18 cellular contexts compared by ENCODE assay signal in genomic region chr1:3892748-3893147, GRCh38. TPM values are rescaled to one million over a fixed set of nuclear protein-coding genes. Genes with fewer than 3 reads are reported as not detected.
DNase-seq lines count a peak whose midpoint lies in the region; ATAC-seq and TF ChIP-seq lines count a peak whose summit lies in the region.
"Had no signal": no experiment of that assay in that cellular context is flagged by ENCODE, and none has a peak within 500 bp of the region (broad histone marks: within the 10 kb centered on the region; RNA-seq: fewer than 3 reads in every experiment).

No MANE protein-coding gene starts in this region.

- H3K27me3 ChIP-seq in aorta (ENCODE audit: control insufficient read depth in 1 of 2, insufficient read depth in 2 of 2, low read length in 1 of 2), result no peaks in the 10 kb centered on the region
- no peaks in the 10 kb centered on the region for H3K27me3 ChIP-seq in SK-N-SH (ENCODE audit: insufficient read depth)
- H3K27me3 ChIP-seq: right lobe of liver had no signal

- intact Hi-C loops in natural killer cell (cut with micrococcal nuclease), result no loop called here
- intact Hi-C loops in aorta (cut with DNase I), result no loop called here

- WGBS in aorta, 2 donors, result 17 to 21% methylated on average over 14 of the region's 14 CpGs
- 90% methylated on average over 9 of the region's 14 CpGs for WGBS in SK-N-SH (ENCODE audit: low lambda C conversion rate)

- no peaks in the 10 kb centered on the region for H3F3A ChIP-seq in SK-N-SH (replicated peaks; ENCODE audit: insufficient read depth)

- H3K4me3 ChIP-seq in aorta (ENCODE audit: low read length in 2 of 2) (no peak overlapping the region), SK-N-SH (ENCODE audit: low read depth in 2 of 2, low read length in 1 of 2) (no peak overlapping the region)
- H3K4me3 ChIP-seq: right lobe of liver had no signal

- no peak overlapping the region for H2AFZ ChIP-seq in SK-N-SH (ENCODE audit: low read depth)

- TF ChIP-seq CTCF in natural killer cell (IDR thresholded peaks at IDR 0.05), result no peak
- no peak for TF ChIP-seq CTCF in SK-N-SH (IDR thresholded peaks at IDR 0.05)

- no peak overlapping the region for H3K4me2 ChIP-seq in SK-N-SH

- H3K27me3 Mint-ChIP-seq in natural killer cell (ENCODE audit: low read depth in 2 of 2), result no peaks in the 10 kb centered on the region
- no peaks in the 10 kb centered on the region for H3K27me3 Mint-ChIP-seq in natural killer cell treated with Interleukin-12 subunit alpha and Interleukin-12 subunit beta and Interleukin-15 and Interleukin-18, amount 100 ng/mL, for 72 hours
- no peaks in the 10 kb centered on the region for H3K27me3 Mint-ChIP-seq in memory B cell
- H3K27me3 Mint-ChIP-seq: naive thymus-derived CD8-positive, alpha-beta T cell had no signal

- TF ChIP-seq RAD21 in SK-N-SH (IDR thresholded peaks at IDR 0.05; ENCODE audit: low read length), result no peak

- H3K9me3 Mint-ChIP-seq in natural killer cell (peaks cover 2% of the 10 kb centered on the region in 2 donors), memory B cell (peaks cover 3% of the 10 kb centered on the region)
- no peaks in the 10 kb centered on the region for H3K9me3 Mint-ChIP-seq in natural killer cell treated with Interleukin-12 subunit alpha and Interleukin-12 subunit beta and Interleukin-15 and Interleukin-18, amount 100 ng/mL, for 72 hours

- H3K9me3 ChIP-seq in aorta (ENCODE audit: control insufficient read depth, low read length), result no peaks in the 10 kb centered on the region
- H3K9me3 ChIP-seq in SK-N-SH, result no peaks in the 10 kb centered on the region
- H3K9me3 ChIP-seq: right lobe of liver had no signal

- 0 out of 2 replicates have a peak, but pooled peaks cover 9% of the 10 kb centered on the region for H4K20me1 ChIP-seq in SK-N-SH (ENCODE audit: insufficient read depth)

- ATAC-seq in natural killer cell (no peak), memory B cell (ENCODE audit: low read depth) (peak; percentile 29), aorta (ENCODE audit: low FRiP score) (no peak)
- no peak for ATAC-seq in natural killer cell treated with Interleukin-12 subunit alpha and Interleukin-12 subunit beta and Interleukin-15 and Interleukin-18, amount 100 ng/mL, for 72 hours
- ATAC-seq: left lobe of liver; naive thymus-derived CD8-positive, alpha-beta T cell; right lobe of liver had no signal

- H3K36me3 Mint-ChIP-seq in natural killer cell (no peaks in the 10 kb centered on the region), memory B cell (peaks cover 29% of the 10 kb centered on the region)
- peaks cover 14% of the 10 kb centered on the region for H3K36me3 Mint-ChIP-seq in natural killer cell treated with Interleukin-12 subunit alpha and Interleukin-12 subunit beta and Interleukin-15 and Interleukin-18, amount 100 ng/mL, for 72 hours

- H3K36me3 ChIP-seq in aorta (ENCODE audit: control insufficient read depth in 1 of 2, insufficient read depth in 2 of 2, low read length in 1 of 2) (peaks cover 2 to 4% of the 10 kb centered on the region in 2 donors), SK-N-SH (replicated peaks in 1 of 2; ENCODE audit: control insufficient read depth in 1 of 2, insufficient read depth in 2 of 2, low read length in 1 of 2) (peaks cover under 1 to 34% of the 10 kb centered on the region in 2 experiments)

- H3K4me1 ChIP-seq in aorta (ENCODE audit: control insufficient read depth in 1 of 2, insufficient read depth in 2 of 2, low read length in 2 of 2) (no peaks in the 10 kb centered on the region), SK-N-SH (ENCODE audit: control insufficient read depth in 1 of 2, insufficient read depth in 2 of 2, low read depth in 1 of 2, low read length in 1 of 2) (no peaks in the 10 kb centered on the region; a peak in 1 of 4 replicates)
- H3K4me1 ChIP-seq: right lobe of liver had no signal

- H3K9me2 ChIP-seq in SK-N-SH, result no peaks in the 10 kb centered on the region

- peaks cover 51% of the 10 kb centered on the region for H3K79me2 ChIP-seq in SK-N-SH (ENCODE audit: insufficient read depth)

- DNase-seq in natural killer cell, result no peak
- DNase-seq in natural killer cell treated with Interleukin-12 subunit alpha and Interleukin-12 subunit beta and Interleukin-15 and Interleukin-18, amount 100 ng/mL, for 72 hours (ENCODE audit: low spot score), result no peak
- peak; percentile 59 for DNase-seq in cerebellar cortex (ENCODE audit: low spot score)
- DNase-seq in memory B cell (ENCODE audit: low spot score in 2 of 2), result no peak
- DNase-seq in aorta, result peak; percentile 42 to 77
- DNase-seq in NCI-H1048 (lab: John Stamatoyannopoulos, UW), result no peak
- DNase-seq in SK-N-SH, result no peak
- DNase-seq in NCI-H1092 treated with DMSO at 0.1 percent for 48 hours (lab: John Stamatoyannopoulos, UW), result no peak
- DNase-seq: activated CD4-positive, alpha-beta T cell treated with anti-CD3 and anti-CD28 coated beads, Interleukin-2, amount 50 U/mL, for 48 hours; DMS153; GOT3; MM.1S; naive thymus-derived CD8-positive, alpha-beta T cell; NCI-H2081; right lobe of liver; SHP77; stimulated activated CD8-positive, alpha-beta memory T cell treated with anti-CD3 and anti-CD28 coated beads, Interleukin-4, amount 100 ng/mL, for 48 hours had no signal

- CTCF ChIA-PET in SK-N-SH (lab: Yijun Ruan, JAX), result no interaction called here

- H3K27ac ChIP-seq in aorta (ENCODE audit: low read depth in 1 of 2, low read length in 2 of 2), result no peak overlapping the region
- no peak overlapping the region for H3K27ac ChIP-seq in SK-N-SH (ENCODE audit: low read depth in 2 of 2, low read length in 1 of 2)
- H3K27ac ChIP-seq: right lobe of liver had no signal

- POLR2A ChIA-PET in SK-N-SH (lab: Yijun Ruan, JAX), result no interaction called here

- H3K4me1 Mint-ChIP-seq in natural killer cell, result peaks cover 31 to 34% of the 10 kb centered on the region in 2 donors
- H3K4me1 Mint-ChIP-seq in natural killer cell treated with Interleukin-12 subunit alpha and Interleukin-12 subunit beta and Interleukin-15 and Interleukin-18, amount 100 ng/mL, for 72 hours (ENCODE audit: low read depth in 2 of 2), result peaks cover 37 to 40% of the 10 kb centered on the region in 2 donors
- H3K4me1 Mint-ChIP-seq in memory B cell, result peaks cover 17% of the 10 kb centered on the region

- no peak for TF ChIP-seq EP300 in SK-N-SH (IDR thresholded peaks at IDR 0.05; ENCODE audit: borderline replicate concordance in 1 of 2, low read depth in 1 of 2, low read length in 1 of 2)

- H3K4me3 Mint-ChIP-seq in natural killer cell (peak overlapping the region; percentile 4), memory B cell (no peak overlapping the region)
- no peak overlapping the region for H3K4me3 Mint-ChIP-seq in natural killer cell treated with Interleukin-12 subunit alpha and Interleukin-12 subunit beta and Interleukin-15 and Interleukin-18, amount 100 ng/mL, for 72 hours
- H3K4me3 Mint-ChIP-seq: naive thymus-derived CD8-positive, alpha-beta T cell had no signal

- no peak overlapping the region for H3K9ac ChIP-seq in SK-N-SH

- peak overlapping the region; percentile 68 to 73 for H3K27ac Mint-ChIP-seq in natural killer cell
- peak overlapping the region in 1 of 2 donors; percentile 44 for H3K27ac Mint-ChIP-seq in natural killer cell treated with Interleukin-12 subunit alpha and Interleukin-12 subunit beta and Interleukin-15 and Interleukin-18, amount 100 ng/mL, for 72 hours
- H3K27ac Mint-ChIP-seq in memory B cell, result peak overlapping the region; percentile 63

TF ChIP-seq in SK-N-SH, 30 proteins besides CTCF, POLR2A, EP300 and RAD21 (continues in another document):
- no peak for TF ChIP-seq GATA2 (CRISPR knock-in tag; IDR thresholded peaks at IDR 0.05)
- no peak for TF ChIP-seq POLR2AphosphoS5 (IDR thresholded peaks at IDR 0.05; ENCODE audit: low read depth, low read length)
- no peak for TF ChIP-seq TEAD4 (IDR thresholded peaks at IDR 0.05; ENCODE audit: borderline replicate concordance, insufficient read depth)
- TF ChIP-seq, protein P1, sequence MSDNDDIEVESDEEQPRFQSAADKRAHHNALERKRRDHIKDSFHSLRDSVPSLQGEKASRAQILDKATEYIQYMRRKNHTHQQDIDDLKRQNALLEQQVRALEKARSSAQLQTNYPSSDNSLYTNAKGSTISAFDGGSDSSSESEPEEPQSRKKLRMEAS (IDR thresholded peaks at IDR 0.05; ENCODE audit: low read depth), result no peak

RNA-seq across cellular contexts. Expression of gene C1orf174, which starts 7.3 kb away (rescaled TPM):
- 10 to 100 TPM; 52.9 to 62.3 (median 61.5) TPM for total RNA-seq in natural killer cell
- 10 to 100 TPM; 31.0 to 34.6 TPM for total RNA-seq in natural killer cell treated with Interleukin-12 subunit alpha and Interleukin-12 subunit beta and Interleukin-15 and Interleukin-18, amount 100 ng/mL, for 72 hours
- total RNA-seq in aorta, result 10 to 100 TPM; 16.7 to 19.8 TPM
- 10 to 100 TPM; 12.6 to 15.6 TPM for polyA plus RNA-seq in aorta
- 21.4 and 22.8 TPM in 2 replicates for polyA plus RNA-seq in SK-N-SH (2012; rRNA removed)
- 17.2 and 19.5 TPM in 2 replicates for polyA plus RNA-seq in SK-N-SH (2012; cell fraction: cytosol; rRNA removed)
- 39.6 and 40.5 TPM in 2 replicates for polyA plus RNA-seq in SK-N-SH (2012; cell fraction: nucleus; rRNA removed)

RNA-seq across cellular contexts. Expression of gene DFFB, which starts 35.5 kb away (rescaled TPM):
- total RNA-seq in natural killer cell (10 to 100 TPM; 18.3 to 27.8 (median 18.5) TPM), aorta (10 to 100 TPM in 1 of 2 donors, 1 to 10 TPM in 1; 5.7 to 10.2 TPM)
- total RNA-seq in natural killer cell treated with Interleukin-12 subunit alpha and Interleukin-12 subunit beta and Interleukin-15 and Interleukin-18, amount 100 ng/mL, for 72 hours, result 10 to 100 TPM; 13.3 to 19.4 TPM
- polyA plus RNA-seq in aorta (1 to 10 TPM; 4.3 to 8.1 TPM), SK-N-SH (2012; rRNA removed) (8.2 and 8.9 TPM in 2 replicates)
- polyA plus RNA-seq in SK-N-SH (2012; cell fraction: cytosol; rRNA removed), result 6.0 and 8.2 TPM in 2 replicates
- 20.7 and 20.8 TPM in 2 replicates for polyA plus RNA-seq in SK-N-SH (2012; cell fraction: nucleus; rRNA removed)

RNA-seq across cellular contexts. Expression of gene CEP104, which starts 35.7 kb away (rescaled TPM):
- total RNA-seq in natural killer cell (10 to 100 TPM; 37.1 to 60.2 (median 51.8) TPM), aorta (10 to 100 TPM; 47.8 to 53.6 TPM)
- 10 to 100 TPM; 46.6 to 59.4 TPM for total RNA-seq in natural killer cell treated with Interleukin-12 subunit alpha and Interleukin-12 subunit beta and Interleukin-15 and Interleukin-18, amount 100 ng/mL, for 72 hours
- polyA plus RNA-seq in aorta (1 to 10 TPM; 8.1 to 8.5 TPM), SK-N-SH (2012; rRNA removed) (19.2 and 22.7 TPM in 2 replicates)
- polyA plus RNA-seq in SK-N-SH (2012; cell fraction: cytosol; rRNA removed), result 19.8 and 23.1 TPM in 2 replicates
- 31.2 and 32.1 TPM in 2 replicates for polyA plus RNA-seq in SK-N-SH (2012; cell fraction: nucleus; rRNA removed)

Comparison
In these comparisons a context has a peak if more than half of its experiments do, and no peak if none do; other contexts are left out.
1. DNase-seq: peak in cerebellar cortex (single experiment) and aorta (2 of 2); none in natural killer cell (single experiment), natural killer cell treated with Interleukin-12 subunit alpha and Interleukin-12 subunit beta and Interleukin-15 and Interleukin-18, amount 100 ng/mL, for 72 hours (single experiment), memory B cell (0 of 2), NCI-H1048 (single experiment), SK-N-SH (single experiment) and NCI-H1092 treated with DMSO at 0.1 percent for 48 hours (single experiment).